In genomic region chrX:136497556-136498048, GRCh38 we compare ENCODE assay signal across 8 cellular contexts. TPM values are rescaled to one million over a fixed set of nuclear protein-coding genes. Genes with fewer than 3 reads are reported as not detected.
DNase-seq lines count a peak whose midpoint lies in the region; ATAC-seq and TF ChIP-seq lines count a peak whose summit lies in the region.

TSS of gene HTATSF1 (plus strand) at chrX:136497592. CDS start at chrX:136497685, 93 bp downstream.

- H3K27me3 ChIP-seq in neuronal stem cell (ENCODE audit: control insufficient read depth in 3 of 3, insufficient read depth in 3 of 3, low read depth in 1 of 3, low read length in 3 of 3) = peaks cover 0 to 13% (median 0%) of the 10 kb centered on the region in 3 experiments

- no peak within 1 kb of the TSS for H2BK15ac ChIP-seq in neuronal stem cell (ENCODE audit: low read length)

- no peak for TF ChIP-seq CTCF in fibroblast of the aortic adventitia (IDR thresholded peaks at IDR 0.05; ENCODE audit: insufficient read depth, low read length)

- H3K4me3 ChIP-seq in fibroblast of the aortic adventitia (ENCODE audit: low read depth, low read length) (peak within 1 kb of the TSS; percentile 77), neuronal stem cell (ENCODE audit: low read length in 2 of 2) (peak within 1 kb of the TSS; percentile 65 to 100)

- no peak within 1 kb of the TSS for H4K91ac ChIP-seq in neuronal stem cell (ENCODE audit: low read depth, low read length, poor library complexity)

- peak within 1 kb of the TSS; percentile 85 for H3K18ac ChIP-seq in neuronal stem cell (ENCODE audit: low read length)

- no peaks in the 10 kb centered on the region for H3K4me1 ChIP-seq in neuronal stem cell (ENCODE audit: control insufficient read depth in 2 of 2, insufficient read depth in 1 of 2, low read depth in 1 of 2, low read length in 2 of 2)

- H3K27ac Mint-ChIP-seq in T-helper 17 cell = peak within 1 kb of the TSS; percentile 92

- no peak within 1 kb of the TSS for H2BK12ac ChIP-seq in neuronal stem cell (ENCODE audit: low read length)

- ATAC-seq in HG03064 (IDR thresholded peaks at IDR 0.05; ENCODE audit: low read depth, unreplicated experiment) (peak; percentile 13), T-helper 17 cell (no peak)

- H3K36me3 ChIP-seq in neuronal stem cell (replicated peaks in 1 of 2; ENCODE audit: control insufficient read depth in 2 of 2, insufficient read depth in 2 of 2, low read length in 2 of 2) = peaks cover 2 to 29% of the 10 kb centered on the region in 2 donors

- H2AK5ac ChIP-seq in neuronal stem cell (ENCODE audit: low read depth, low read length) = no peak within 1 kb of the TSS

- H3K4me3 Mint-ChIP-seq in T-helper 17 cell = peak within 1 kb of the TSS; percentile 90

- peak within 1 kb of the TSS; percentile 54 for H3K4me2 ChIP-seq in neuronal stem cell (ENCODE audit: insufficient read depth, low read length, poor library complexity, severe bottlenecking)

- H2AFZ ChIP-seq in neuronal stem cell (ENCODE audit: low read length) = peak within 1 kb of the TSS; percentile 86

- no peaks in the 10 kb centered on the region for H3K36me3 Mint-ChIP-seq in T-helper 17 cell (ENCODE audit: low read depth)

- intact Hi-C loops in T-helper 2 cell treated with Interferon-gamma antibody and Interleukin-4, amounts not matched to agents 100 ng/mL and 5 ng/mL, for 36 hours (cut with micrococcal nuclease) = loop anchor here (1.0 to 5.0 kb wide), 9 partner anchors 79 to 975 kb away; partner anchors contain the start of genes MAP7D3 and SLC9A6

- DNase-seq in T-helper 2 cell (no peak), T-helper 17 cell (no peak), fibroblast of the aortic adventitia (ENCODE audit: low read depth) (no peak), neuronal stem cell (ENCODE audit: low spot score) (peak; percentile 2), NCI-H345 treated with DMSO at 0.1 percent for 48 hours (lab: John Stamatoyannopoulos, UW; ENCODE audit: unreplicated experiment) (no peak), RKO (ENCODE audit: low spot score) (no peak)

- H3K4ac ChIP-seq in neuronal stem cell (ENCODE audit: low read length) = no peak within 1 kb of the TSS

- H4K8ac ChIP-seq in neuronal stem cell (ENCODE audit: low read depth, low read length) = no peak within 1 kb of the TSS

- peaks cover 9% of the 10 kb centered on the region for H3K4me1 Mint-ChIP-seq in T-helper 17 cell

- H3K9me3 ChIP-seq in T-helper 17 cell (ENCODE audit: control insufficient read depth, low read length, poor library complexity, severe bottlenecking) = no peaks in the 10 kb centered on the region
- H3K9me3 ChIP-seq in neuronal stem cell (replicated peaks in 1 of 2; ENCODE audit: control insufficient read depth in 2 of 2, insufficient read depth in 1 of 2, low read depth in 1 of 2, low read length in 2 of 2) = no peaks in the 10 kb centered on the region

- H3K27me3 Mint-ChIP-seq in T-helper 17 cell = no peaks in the 10 kb centered on the region

- peak within 1 kb of the TSS; percentile 90 for H3K9ac ChIP-seq in neuronal stem cell (ENCODE audit: low read depth, low read length, poor library complexity)

- H3K27ac ChIP-seq in neuronal stem cell (replicated peaks; ENCODE audit: low read length) = peak within 1 kb of the TSS; percentile 94

- H2BK5ac ChIP-seq in neuronal stem cell (ENCODE audit: low read length) = no peak within 1 kb of the TSS

- no peaks in the 10 kb centered on the region for H3K79me1 ChIP-seq in neuronal stem cell (ENCODE audit: low read depth, low read length)

- peak within 1 kb of the TSS; percentile 38 for H3K14ac ChIP-seq in neuronal stem cell (ENCODE audit: low read length)

- no CpG with 5 or more reads among the region's 35 CpGs for WGBS in neuronal stem cell (ENCODE audit: extremely low coverage in 2 of 2, insufficient read length in 2 of 2, insufficient replicate concordance in 1 of 2), 2 donors

- no peak within 1 kb of the TSS for H3K23ac ChIP-seq in neuronal stem cell (ENCODE audit: low read depth, low read length, poor library complexity)

- H2BK120ac ChIP-seq in neuronal stem cell (ENCODE audit: low read depth, low read length) = no peak within 1 kb of the TSS

RNA-seq across cellular contexts. Expression of gene HTATSF1, which starts in this region (rescaled TPM):
- total RNA-seq in T-helper 2 cell treated with Interferon-gamma antibody and Interleukin-4, amounts not matched to agents 100 ng/mL and 5 ng/mL, for 36 hours = 62.7 and 63.3 TPM in 2 replicates
- total RNA-seq in T-helper 17 cell = 10 to 100 TPM; 35.9 to 36.5 TPM
- 37.5 and 99.5 TPM in 2 replicates for total RNA-seq in fibroblast of the aortic adventitia (ENCODE audit: low replicate concordance)
- polyA plus RNA-seq in neuronal stem cell (2013, experiment 1 of 2) = 84.3 TPM
- 82.7 TPM for polyA plus RNA-seq in neuronal stem cell (2013, experiment 2 of 2)
